In the genomic region with DNA sequence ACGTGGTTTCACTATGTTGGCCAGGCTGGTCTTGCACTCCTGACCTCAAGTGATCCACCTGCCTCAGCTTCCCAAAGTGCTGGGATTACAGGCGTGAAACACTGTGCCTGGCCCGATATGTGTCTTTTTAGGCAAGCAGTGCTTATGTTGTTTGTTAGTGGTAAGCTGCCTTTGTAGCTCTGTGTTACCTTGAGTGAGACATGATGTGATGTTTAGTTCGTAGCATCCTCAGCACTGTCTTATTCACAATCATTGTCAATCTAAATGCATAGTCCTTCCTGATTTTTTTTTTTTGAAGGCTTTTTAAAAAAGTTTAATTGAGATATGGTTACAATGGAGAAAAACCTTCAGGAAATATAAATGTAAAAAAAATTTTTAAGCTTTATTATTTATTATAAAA, we compare ENCODE assay signal across 28 cellular contexts.
"Had no signal": no experiment of that assay in that cellular context is flagged by ENCODE, and none has a peak within 500 bp of the region (broad histone marks: within the 10 kb centered on the region; RNA-seq: fewer than 3 reads in every experiment).

No MANE protein-coding gene starts in this region.

- H3K27ac ChIP-seq: coronary artery, dorsolateral prefrontal cortex, epithelial cell of prostate, esophagus squamous epithelium, gastrocnemius medialis, heart right ventricle, left lung, lower lobe of right lung had no signal

- H3K36me3 Mint-ChIP-seq: mesothelial cell of epicardium, naive B cell had no signal

- H3K9me3 ChIP-seq: esophagus squamous epithelium, gastrocnemius medialis, heart right ventricle, left lung, lower lobe of right lung, mucosa of descending colon had no signal

- H3K4me1 ChIP-seq: esophagus squamous epithelium, left lung, lower lobe of right lung had no signal

- H3K4me3 ChIP-seq: coronary artery, dorsolateral prefrontal cortex, esophagus squamous epithelium, gastrocnemius medialis, heart right ventricle, left lung, lower lobe of right lung, mucosa of descending colon had no signal

- H3K27me3 Mint-ChIP-seq: naive B cell; naive thymus-derived CD8-positive, alpha-beta T cell had no signal

- H3K4me1 Mint-ChIP-seq: mesothelial cell of epicardium had no signal

- H3K4me3 Mint-ChIP-seq: mesothelial cell of epicardium; naive B cell; naive thymus-derived CD8-positive, alpha-beta T cell had no signal

- H3K9me3 Mint-ChIP-seq: mesothelial cell of epicardium, naive B cell had no signal

- FAIRE-seq: endometrium, islet of Langerhans, keratinocyte had no signal

- DNase-seq: dermis blood vessel endothelial cell; dorsolateral prefrontal cortex; effector CD4-positive, alpha-beta T cell; effector memory CD4-positive, alpha-beta T cell; erythroblast; esophagus squamous epithelium; foreskin fibroblast; foreskin melanocyte; gastrocnemius medialis; glutamatergic neuron; head of caudate nucleus; heart right ventricle; hippocampal formation; left cardiac atrium; left lung; left ventricle myocardium superior; lower lobe of right lung; mesenchymal stem cell; mucosa of descending colon; naive B cell; naive thymus-derived CD8-positive, alpha-beta T cell had no signal

- H3K27me3 ChIP-seq: dorsolateral prefrontal cortex, esophagus squamous epithelium, gastrocnemius medialis, heart right ventricle, left lung had no signal

- H3K36me3 ChIP-seq: esophagus squamous epithelium, gastrocnemius medialis, left lung, lower lobe of right lung had no signal

- H3K27ac Mint-ChIP-seq: mesothelial cell of epicardium; naive B cell; naive thymus-derived CD8-positive, alpha-beta T cell had no signal

- ATAC-seq: esophagus mucosa; gastrocnemius medialis; heart right ventricle; left cardiac atrium; left lung; left ventricle myocardium superior; lower lobe of right lung; mucosa of descending colon; naive thymus-derived CD8-positive, alpha-beta T cell had no signal
